ENCODE assay signal across 8 cellular contexts in genomic region chr9:78298046-78298511, GRCh38. TPM values are rescaled to one million over a fixed set of nuclear protein-coding genes. Genes with fewer than 3 reads are reported as not detected.
DNase-seq lines count a peak whose midpoint lies in the region; ATAC-seq and TF ChIP-seq lines count a peak whose summit lies in the region.

No MANE protein-coding gene starts in this region.

- no peak overlapping the region for H2AK5ac ChIP-seq in H9 (ENCODE audit: insufficient read length, low read length)

- DNase-seq in AG20443 (ENCODE audit: low spot score) (peak; percentile 29), H9 (no peak), foreskin melanocyte (peak; percentile 79), pons (ENCODE audit: low spot score) (peak; percentile 94), mucosa of gallbladder (ENCODE audit: low spot score) (no peak), COR-L47 (lab: John Stamatoyannopoulos, UW) (no peak)
- peak; percentile 20 for DNase-seq in activated CD8-positive, alpha-beta memory T cell treated with anti-CD3 and anti-CD28 coated beads, Interleukin-2, amount 50 U/mL, for 4 hours

- peak overlapping the region; percentile 94 for H3K9ac ChIP-seq in H9 (ENCODE audit: extremely low read depth, insufficient read length, low read length)

- no peak overlapping the region for H3K27ac ChIP-seq in H9 (ENCODE audit: insufficient read length, low read depth, low read length)

- H2BK12ac ChIP-seq in H9 (ENCODE audit: insufficient read length, low read depth, low read length), result no peak overlapping the region

- H3K4me3 Mint-ChIP-seq in H9, result peak overlapping the region; percentile 96 to 99

- H2BK120ac ChIP-seq in H9 (ENCODE audit: low read depth, low read length, poor library complexity, severe bottlenecking), result no peak overlapping the region

- H2BK20ac ChIP-seq in H9 (ENCODE audit: low read depth, low read length, poor library complexity, severe bottlenecking), result no peak overlapping the region

- no peak overlapping the region for H3K4ac ChIP-seq in H9 (ENCODE audit: low read depth, low read length)

- no peaks in the 10 kb centered on the region for H3K27me3 ChIP-seq in H9 (ENCODE audit: insufficient read depth, low read length)

- no peak overlapping the region for H3K56ac ChIP-seq in H9 (ENCODE audit: insufficient read length, low read depth, low read length)

- H3K27me3 Mint-ChIP-seq in H9 (ENCODE audit: low read depth), result no peaks in the 10 kb centered on the region; the same call in 1 of the 2 replicates

- H3K14ac ChIP-seq in H9 (ENCODE audit: insufficient read depth, low read length), result no peak overlapping the region

- no peaks in the 10 kb centered on the region for H3K9me3 ChIP-seq in H9 (ENCODE audit: control insufficient read depth, low read depth, low read length)

- peaks cover 13% of the 10 kb centered on the region for H3K23me2 ChIP-seq in H9 (ENCODE audit: insufficient read length, low read depth, low read length, poor library complexity, severe bottlenecking)

- peak overlapping the region; percentile 90 for H3K4me2 ChIP-seq in H9 (ENCODE audit: insufficient read depth, insufficient read length, low read length)

- H2AFZ ChIP-seq in H9 (ENCODE audit: low read length), result no peak overlapping the region

- no peak overlapping the region for H3T11ph ChIP-seq in H9 (ENCODE audit: low read length)

- H3K4me1 ChIP-seq in H9 (ENCODE audit: insufficient read depth, low read length), result no peaks in the 10 kb centered on the region

- no peak overlapping the region for H4K8ac ChIP-seq in H9 (replicated peaks; ENCODE audit: insufficient read length, low read depth, low read length)

- H2BK5ac ChIP-seq in H9 (ENCODE audit: insufficient read length, low read length), result no peak overlapping the region

- H3K4me1 Mint-ChIP-seq in H9, result peaks cover 27% of the 10 kb centered on the region in 2 experiments

- peaks cover 0 to 3% of the 10 kb centered on the region in 2 experiments; a peak in 2 of 5 replicates for H3K9me3 Mint-ChIP-seq in H9

- peak overlapping the region; percentile 86 to 98 (median 98) for H3K27ac Mint-ChIP-seq in H9

- no peak for TF ChIP-seq CTCF in H9 (conservative IDR thresholded peaks at IDR 0.05)

- H3K36me3 Mint-ChIP-seq in H9 (ENCODE audit: insufficient read depth in 1 of 3, low read depth in 3 of 3), result peaks cover 32 to 49% (median 46%) of the 10 kb centered on the region in 3 experiments

- H4K20me1 ChIP-seq in H9 (ENCODE audit: control insufficient read depth, insufficient read depth, insufficient read length), result no peaks in the 10 kb centered on the region

- H3K79me1 ChIP-seq in H9 (ENCODE audit: insufficient read depth, low read depth, low read length, poor library complexity, severe bottlenecking), result peaks cover 4% of the 10 kb centered on the region

- H4K5ac ChIP-seq in H9 (ENCODE audit: insufficient read length, low read depth, low read length), result no peak overlapping the region

- no peak overlapping the region for H3K23ac ChIP-seq in H9 (ENCODE audit: insufficient read length, low read depth, low read length)

- WGBS in H9 (ENCODE audit: extremely low coverage, insufficient read length, low lambda C conversion rate), result no CpG with 5 or more reads among the region's 13 CpGs

- no peak for ATAC-seq in HG03139 (IDR thresholded peaks at IDR 0.05; ENCODE audit: unreplicated experiment)

- H3K18ac ChIP-seq in H9 (ENCODE audit: insufficient read length, low read depth, low read length), result no peak overlapping the region

- peaks cover 22% of the 10 kb centered on the region; the same call in 1 of the 2 replicates for H3K79me2 ChIP-seq in H9 (ENCODE audit: insufficient read depth, low read length)

- H4K91ac ChIP-seq in H9 (ENCODE audit: insufficient read length, low read depth, low read length), result no peak overlapping the region

- H2BK15ac ChIP-seq in H9 (ENCODE audit: low read depth, low read length), result no peak overlapping the region

RNA-seq across cellular contexts. Expression of gene PSAT1, which starts 1.2 kb away (rescaled TPM):
- total RNA-seq in H9 (2021), result 215 and 225 TPM in 2 replicates
- 2.4 TPM for total RNA-seq in mucosa of gallbladder

Comparison
In these comparisons a context has a peak if more than half of its experiments do, and no peak if none do; other contexts are left out.
1. DNase-seq: peak in AG20443 (single experiment), activated CD8-positive, alpha-beta memory T cell treated with anti-CD3 and anti-CD28 coated beads, Interleukin-2, amount 50 U/mL, for 4 hours (single experiment), foreskin melanocyte (single experiment) and pons (single experiment); none in H9 (single experiment), mucosa of gallbladder (single experiment) and COR-L47 (single experiment).
2. RNA of gene PSAT1, which starts 1.2 kb away (total RNA-seq): 215 to 225 TPM in H9; 2.4 TPM in mucosa of gallbladder (single experiment); every median in the first group is over 10 times any median in the second.